In genomic region chr12:112716099-112717093, GRCh38 we compare ENCODE assay signal across 1 cellular context.
TF ChIP-seq lines count a peak whose summit lies in the region.

No MANE protein-coding gene starts in this region.

TF ChIP-seq in K562, 482 proteins besides CTCF, POLR2A, EP300 and RAD21 (continued from another document and continues in another):
- TF ChIP-seq NR4A1 (CRISPR knock-in tag; IDR thresholded peaks at IDR 0.05) (no peak), NR4A1 (tag; IDR thresholded peaks at IDR 0.05) (peak; percentile 97), HNRNPK (IDR thresholded peaks at IDR 0.05; ENCODE audit: low read depth, low read length, poor library complexity, severe bottlenecking) (no peak), COPS2 (conservative IDR thresholded peaks at IDR 0.05) (no peak), ZNF766 (CRISPR knock-in tag; conservative IDR thresholded peaks at IDR 0.05) (peak; percentile 87), MCM2 (IDR thresholded peaks at IDR 0.05; ENCODE audit: low read depth) (no peak), HIVEP1 (CRISPR knock-in tag; IDR thresholded peaks at IDR 0.05) (peak; percentile 90), ZNF175 (CRISPR knock-in tag; IDR thresholded peaks at IDR 0.05; ENCODE audit: low read depth) (peak; percentile 81; the same call in 1 of the 2 replicates), SPI1 (IDR thresholded peaks at IDR 0.05; ENCODE audit: borderline replicate concordance, low read depth, low read length) (no peak), BACH1 (tag; IDR thresholded peaks at IDR 0.05) (peak; percentile 51; the same call in 1 of the 2 replicates), SUPT5H (IDR thresholded peaks at IDR 0.05) (no peak), FOS (IDR thresholded peaks at IDR 0.05; ENCODE audit: extremely low read depth, insufficient read length) (peak; percentile 77), ELF2 (CRISPR knock-in tag; IDR thresholded peaks at IDR 0.05) (peak; percentile 27; the same call in 1 of the 2 replicates), PTRF (tag; IDR thresholded peaks at IDR 0.05) (peak; percentile 67; the same call in 1 of the 2 replicates), TEAD1 (CRISPR knock-in tag; IDR thresholded peaks at IDR 0.05) (peak in 1 of 2 experiments; percentile 82; a peak in 1 of 4 replicates), ZNF133 (CRISPR knock-in tag; IDR thresholded peaks at IDR 0.05) (0 out of 2 replicates have a peak, but pooled peaks have one; percentile 32), NR2C1 (IDR thresholded peaks at IDR 0.05) (no peak), NR2C1 (tag; IDR thresholded peaks at IDR 0.05) (peak; percentile 36; the same call in 1 of the 2 replicates), BCL6 (CRISPR knock-in tag; IDR thresholded peaks at IDR 0.05) (peak; percentile 56; the same call in 1 of the 2 replicates), SMAD3 (CRISPR knock-in tag; conservative IDR thresholded peaks at IDR 0.05) (peak; percentile 90), ZNF134 (CRISPR knock-in tag; conservative IDR thresholded peaks at IDR 0.05) (0 out of 2 replicates have a peak, but pooled peaks have one; percentile 32), ZBTB12 (CRISPR knock-in tag; IDR thresholded peaks at IDR 0.05) (0 out of 2 replicates have a peak, but pooled peaks have one; percentile 13), NR2C2 (CRISPR knock-in tag; IDR thresholded peaks at IDR 0.05) (no peak), NR2C2 (tag; IDR thresholded peaks at IDR 0.05) (peak; percentile 69), GTF2A2 (tag; IDR thresholded peaks at IDR 0.05) (peak; percentile 76), HCFC1 (IDR thresholded peaks at IDR 0.05; ENCODE audit: low read depth, low read length) (peak; percentile 90), TAF7 (tag; IDR thresholded peaks at IDR 0.05) (peak; percentile 32; the same call in 1 of the 2 replicates), BRD9 (IDR thresholded peaks at IDR 0.05; ENCODE audit: low read depth, partially characterized antibody) (no peak), GMEB1 (CRISPR knock-in tag; IDR thresholded peaks at IDR 0.05) (peak; percentile 64), ZNF165 (CRISPR knock-in tag; IDR thresholded peaks at IDR 0.05; ENCODE audit: borderline replicate concordance) (0 out of 2 replicates have a peak, but pooled peaks have one; percentile 28), ZBTB9 (CRISPR knock-in tag; IDR thresholded peaks at IDR 0.05) (peak; percentile 44; the same call in 1 of the 2 replicates), RBM25 (IDR thresholded peaks at IDR 0.05; ENCODE audit: low read depth, low read length, severe bottlenecking) (peak; percentile 84), CREB3 (tag; conservative IDR thresholded peaks at IDR 0.05; ENCODE audit: low read depth) (peak; percentile 96), NFYB (IDR thresholded peaks at IDR 0.05; ENCODE audit: extremely low read depth, insufficient read length) (peak; percentile 95), NFE2 (IDR thresholded peaks at IDR 0.05; ENCODE audit: low read depth) (no peak), THRAP3 (IDR thresholded peaks at IDR 0.05; ENCODE audit: borderline replicate concordance) (no peak), ZNF644 (tag; IDR thresholded peaks at IDR 0.05; ENCODE audit: low read depth) (peak; percentile 87), USF1 (CRISPR knock-in tag; IDR thresholded peaks at IDR 0.05) (peak; percentile 96), ZNF143 (CRISPR knock-in tag; IDR thresholded peaks at IDR 0.05) (peak; percentile 81), HDAC8 (tag; IDR thresholded peaks at IDR 0.05) (peak; percentile 86), E2F3 (CRISPR knock-in tag; IDR thresholded peaks at IDR 0.05) (peak; percentile 73; the same call in 1 of the 2 replicates), HNRNPUL1 (IDR thresholded peaks at IDR 0.05; ENCODE audit: low read length) (no peak), YY1 (IDR thresholded peaks at IDR 0.05; ENCODE audit: borderline replicate concordance in 1 of 3, control insufficient read depth in 1 of 3, extremely low read depth in 1 of 3, insufficient read depth in 3 of 3, insufficient read length in 1 of 3, insufficient replicate concordance in 2 of 3, low read depth in 1 of 3, low read length in 2 of 3) (peak; percentile 56 to 94 (median 85)), PTTG1 (tag; IDR thresholded peaks at IDR 0.05; ENCODE audit: low read depth) (peak; percentile 69; the same call in 1 of the 2 replicates), ZNF197 (CRISPR knock-in tag; IDR thresholded peaks at IDR 0.05; ENCODE audit: low read depth) (0 out of 2 replicates have a peak, but pooled peaks have one; percentile 71), ZNF41 (CRISPR knock-in tag; conservative IDR thresholded peaks at IDR 0.05) (peak; percentile 86)
- TF ChIP-seq, protein P1, sequence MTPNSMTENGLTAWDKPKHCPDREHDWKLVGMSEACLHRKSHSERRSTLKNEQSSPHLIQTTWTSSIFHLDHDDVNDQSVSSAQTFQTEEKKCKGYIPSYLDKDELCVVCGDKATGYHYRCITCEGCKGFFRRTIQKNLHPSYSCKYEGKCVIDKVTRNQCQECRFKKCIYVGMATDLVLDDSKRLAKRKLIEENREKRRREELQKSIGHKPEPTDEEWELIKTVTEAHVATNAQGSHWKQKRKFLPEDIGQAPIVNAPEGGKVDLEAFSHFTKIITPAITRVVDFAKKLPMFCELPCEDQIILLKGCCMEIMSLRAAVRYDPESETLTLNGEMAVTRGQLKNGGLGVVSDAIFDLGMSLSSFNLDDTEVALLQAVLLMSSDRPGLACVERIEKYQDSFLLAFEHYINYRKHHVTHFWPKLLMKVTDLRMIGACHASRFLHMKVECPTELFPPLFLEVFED (CRISPR knock-in tag; conservative IDR thresholded peaks at IDR 0.05): 0 out of 2 replicates have a peak, but pooled peaks have one; percentile 48
- TF ChIP-seq, protein P2, sequence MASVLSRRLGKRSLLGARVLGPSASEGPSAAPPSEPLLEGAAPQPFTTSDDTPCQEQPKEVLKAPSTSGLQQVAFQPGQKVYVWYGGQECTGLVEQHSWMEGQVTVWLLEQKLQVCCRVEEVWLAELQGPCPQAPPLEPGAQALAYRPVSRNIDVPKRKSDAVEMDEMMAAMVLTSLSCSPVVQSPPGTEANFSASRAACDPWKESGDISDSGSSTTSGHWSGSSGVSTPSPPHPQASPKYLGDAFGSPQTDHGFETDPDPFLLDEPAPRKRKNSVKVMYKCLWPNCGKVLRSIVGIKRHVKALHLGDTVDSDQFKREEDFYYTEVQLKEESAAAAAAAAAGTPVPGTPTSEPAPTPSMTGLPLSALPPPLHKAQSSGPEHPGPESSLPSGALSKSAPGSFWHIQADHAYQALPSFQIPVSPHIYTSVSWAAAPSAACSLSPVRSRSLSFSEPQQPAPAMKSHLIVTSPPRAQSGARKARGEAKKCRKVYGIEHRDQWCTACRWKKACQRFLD (CRISPR knock-in tag; IDR thresholded peaks at IDR 0.05): peak; percentile 75; the same call in 1 of the 2 replicates
- TF ChIP-seq, protein P3, sequence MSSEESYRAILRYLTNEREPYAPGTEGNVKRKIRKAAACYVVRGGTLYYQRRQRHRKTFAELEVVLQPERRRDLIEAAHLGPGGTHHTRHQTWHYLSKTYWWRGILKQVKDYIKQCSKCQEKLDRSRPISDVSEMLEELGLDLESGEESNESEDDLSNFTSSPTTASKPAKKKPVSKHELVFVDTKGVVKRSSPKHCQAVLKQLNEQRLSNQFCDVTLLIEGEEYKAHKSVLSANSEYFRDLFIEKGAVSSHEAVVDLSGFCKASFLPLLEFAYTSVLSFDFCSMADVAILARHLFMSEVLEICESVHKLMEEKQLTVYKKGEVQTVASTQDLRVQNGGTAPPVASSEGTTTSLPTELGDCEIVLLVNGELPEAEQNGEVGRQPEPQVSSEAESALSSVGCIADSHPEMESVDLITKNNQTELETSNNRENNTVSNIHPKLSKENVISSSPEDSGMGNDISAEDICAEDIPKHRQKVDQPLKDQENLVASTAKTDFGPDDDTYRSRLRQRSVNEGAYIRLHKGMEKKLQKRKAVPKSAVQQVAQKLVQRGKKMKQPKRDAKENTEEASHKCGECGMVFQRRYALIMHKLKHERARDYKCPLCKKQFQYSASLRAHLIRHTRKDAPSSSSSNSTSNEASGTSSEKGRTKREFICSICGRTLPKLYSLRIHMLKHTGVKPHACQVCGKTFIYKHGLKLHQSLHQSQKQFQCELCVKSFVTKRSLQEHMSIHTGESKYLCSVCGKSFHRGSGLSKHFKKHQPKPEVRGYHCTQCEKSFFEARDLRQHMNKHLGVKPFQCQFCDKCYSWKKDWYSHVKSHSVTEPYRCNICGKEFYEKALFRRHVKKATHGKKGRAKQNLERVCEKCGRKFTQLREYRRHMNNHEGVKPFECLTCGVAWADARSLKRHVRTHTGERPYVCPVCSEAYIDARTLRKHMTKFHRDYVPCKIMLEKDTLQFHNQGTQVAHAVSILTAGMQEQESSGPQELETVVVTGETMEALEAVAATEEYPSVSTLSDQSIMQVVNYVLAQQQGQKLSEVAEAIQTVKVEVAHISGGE (CRISPR knock-in tag; IDR thresholded peaks at IDR 0.05): peak in 1 of 3 experiments; percentile 37; a peak in 1 of 6 replicates
- TF ChIP-seq, protein P4, sequence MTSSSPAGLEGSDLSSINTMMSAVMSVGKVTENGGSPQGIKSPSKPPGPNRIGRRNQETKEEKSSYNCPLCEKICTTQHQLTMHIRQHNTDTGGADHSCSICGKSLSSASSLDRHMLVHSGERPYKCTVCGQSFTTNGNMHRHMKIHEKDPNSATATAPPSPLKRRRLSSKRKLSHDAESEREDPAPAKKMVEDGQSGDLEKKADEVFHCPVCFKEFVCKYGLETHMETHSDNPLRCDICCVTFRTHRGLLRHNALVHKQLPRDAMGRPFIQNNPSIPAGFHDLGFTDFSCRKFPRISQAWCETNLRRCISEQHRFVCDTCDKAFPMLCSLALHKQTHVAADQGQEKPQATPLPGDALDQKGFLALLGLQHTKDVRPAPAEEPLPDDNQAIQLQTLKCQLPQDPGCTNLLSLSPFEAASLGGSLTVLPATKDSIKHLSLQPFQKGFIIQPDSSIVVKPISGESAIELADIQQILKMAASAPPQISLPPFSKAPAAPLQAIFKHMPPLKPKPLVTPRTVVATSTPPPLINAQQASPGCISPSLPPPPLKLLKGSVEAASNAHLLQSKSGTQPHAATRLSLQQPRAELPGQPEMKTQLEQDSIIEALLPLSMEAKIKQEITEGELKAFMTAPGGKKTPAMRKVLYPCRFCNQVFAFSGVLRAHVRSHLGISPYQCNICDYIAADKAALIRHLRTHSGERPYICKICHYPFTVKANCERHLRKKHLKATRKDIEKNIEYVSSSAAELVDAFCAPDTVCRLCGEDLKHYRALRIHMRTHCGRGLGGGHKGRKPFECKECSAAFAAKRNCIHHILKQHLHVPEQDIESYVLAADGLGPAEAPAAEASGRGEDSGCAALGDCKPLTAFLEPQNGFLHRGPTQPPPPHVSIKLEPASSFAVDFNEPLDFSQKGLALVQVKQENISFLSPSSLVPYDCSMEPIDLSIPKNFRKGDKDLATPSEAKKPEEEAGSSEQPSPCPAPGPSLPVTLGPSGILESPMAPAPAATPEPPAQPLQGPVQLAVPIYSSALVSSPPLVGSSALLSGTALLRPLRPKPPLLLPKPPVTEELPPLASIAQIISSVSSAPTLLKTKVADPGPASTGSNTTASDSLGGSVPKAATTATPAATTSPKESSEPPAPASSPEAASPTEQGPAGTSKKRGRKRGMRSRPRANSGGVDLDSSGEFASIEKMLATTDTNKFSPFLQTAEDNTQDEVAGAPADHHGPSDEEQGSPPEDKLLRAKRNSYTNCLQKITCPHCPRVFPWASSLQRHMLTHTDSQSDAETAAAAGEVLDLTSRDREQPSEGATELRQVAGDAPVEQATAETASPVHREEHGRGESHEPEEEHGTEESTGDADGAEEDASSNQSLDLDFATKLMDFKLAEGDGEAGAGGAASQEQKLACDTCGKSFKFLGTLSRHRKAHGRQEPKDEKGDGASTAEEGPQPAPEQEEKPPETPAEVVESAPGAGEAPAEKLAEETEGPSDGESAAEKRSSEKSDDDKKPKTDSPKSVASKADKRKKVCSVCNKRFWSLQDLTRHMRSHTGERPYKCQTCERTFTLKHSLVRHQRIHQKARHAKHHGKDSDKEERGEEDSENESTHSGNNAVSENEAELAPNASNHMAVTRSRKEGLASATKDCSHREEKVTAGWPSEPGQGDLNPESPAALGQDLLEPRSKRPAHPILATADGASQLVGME (CRISPR knock-in tag; IDR thresholded peaks at IDR 0.05): peak; percentile 49; the same call in 1 of the 2 replicates
